In the genomic region with DNA sequence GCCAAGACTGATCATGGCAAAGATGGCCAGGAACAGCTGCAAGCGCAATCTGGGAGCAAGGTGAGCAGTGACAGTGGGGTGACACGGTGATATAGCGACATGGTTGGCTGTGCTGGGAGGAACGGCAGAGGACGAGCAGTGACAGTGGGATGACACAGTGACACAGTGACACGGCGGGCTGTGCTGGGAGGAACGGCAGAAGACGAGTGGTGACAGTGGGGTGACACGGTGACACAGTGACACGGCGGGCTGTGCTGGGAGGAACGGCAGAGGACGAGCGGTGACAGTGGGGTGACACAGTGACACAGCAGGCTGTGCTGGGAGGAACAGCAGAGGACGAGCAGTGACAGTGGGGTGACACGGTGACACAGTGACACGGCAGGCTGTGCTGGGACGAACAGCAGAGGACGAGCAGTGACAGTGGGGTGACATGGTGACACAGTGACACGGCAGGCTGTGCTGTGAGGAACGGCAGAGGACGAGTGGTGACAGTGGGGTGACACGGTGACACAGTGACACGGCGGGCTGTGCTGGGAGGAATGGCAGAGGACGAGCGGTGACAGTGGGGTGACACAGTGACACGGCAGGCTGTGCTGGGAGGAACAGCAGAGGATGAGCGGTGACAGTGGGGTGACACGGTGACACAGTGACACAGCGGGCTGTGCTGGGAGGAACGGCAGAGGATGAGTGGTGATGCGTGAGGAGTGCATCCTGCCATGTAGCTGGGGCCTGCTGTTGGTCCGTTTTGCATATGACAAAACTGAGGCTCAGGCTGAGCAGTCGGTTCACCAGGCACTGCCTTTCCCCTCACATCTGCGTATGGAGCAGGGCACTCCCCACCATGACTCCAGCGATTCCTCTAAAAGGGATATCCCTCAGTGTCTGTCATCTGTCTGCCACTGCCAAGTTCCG, we compare ENCODE assay signal across 15 cellular contexts. TPM values are rescaled to one million over a fixed set of nuclear protein-coding genes. Genes with fewer than 3 reads are reported as not detected.
DNase-seq lines count a peak whose midpoint lies in the region; ATAC-seq, FAIRE-seq and TF ChIP-seq lines count a peak whose summit lies in the region.
"Had no signal": no experiment of that assay in that cellular context is flagged by ENCODE, and none has a peak within 500 bp of the region (broad histone marks: within the 10 kb centered on the region; RNA-seq: fewer than 3 reads in every experiment).

No MANE protein-coding gene starts in this region.

- H3K36me3 Mint-ChIP-seq in WTC11 (peaks cover 9% of the 10 kb centered on the region), progenitor cell of endocrine pancreas (ENCODE audit: insufficient read depth) (peaks cover 6% of the 10 kb centered on the region)

- H2AFZ ChIP-seq in H1 (ENCODE audit: low read length) = no peak overlapping the region

- H3K27me3 Mint-ChIP-seq in WTC11 (ENCODE audit: low read depth) (no peaks in the 10 kb centered on the region; the same call in 1 of the 2 replicates), progenitor cell of endocrine pancreas (peaks cover 15% of the 10 kb centered on the region)

- H3K4me3 Mint-ChIP-seq in WTC11 (no peak overlapping the region), progenitor cell of endocrine pancreas (ENCODE audit: low read depth) (no peak overlapping the region)
- H3K4me3 Mint-ChIP-seq: mesothelial cell of epicardium had no signal

- H2AK5ac ChIP-seq in H1 (ENCODE audit: low read depth, low read length) = 0 out of 2 replicates have a peak overlapping the region, but pooled peaks have one; percentile 28

- TF ChIP-seq RAD21 in H1 (IDR thresholded peaks at IDR 0.05 in 1 of 2, conservative IDR thresholded peaks at IDR 0.05 in 1 of 2; ENCODE audit: low read depth in 2 of 2, low read length in 2 of 2) = no peak

- H4K8ac ChIP-seq in H1 (ENCODE audit: extremely low read depth, insufficient read depth, low read length) = no peak overlapping the region; the same call in 1 of the 2 replicates

- H3K79me2 ChIP-seq in H1 (ENCODE audit: control insufficient read depth in 1 of 2, insufficient read depth in 2 of 2, low read length in 2 of 2) = no peaks in the 10 kb centered on the region

- no peaks in the 10 kb centered on the region; the same call in 1 of the 2 replicates for H3K79me1 ChIP-seq in H1 (ENCODE audit: low read depth, low read length)

- no peak overlapping the region for H4K5ac ChIP-seq in H1 (ENCODE audit: insufficient read length, low read depth, low read length)

- H3K9ac ChIP-seq in H1 (replicated peaks in 1 of 4; ENCODE audit: extremely low read depth in 1 of 4, low read depth in 3 of 4, low read length in 3 of 4) = 0 out of 7 replicates have a peak overlapping the region, but pooled peaks of 1 of the 4 experiments have one; percentile 21

- CTCF ChIA-PET in WTC11 (lab: Charles Lee) (interaction anchor here (2.4 to 2.7 kb wide), 2 partner anchors 77 to 144 kb away, joined by 8 to 9 read pairs; no protein-coding TSS in a partner anchor), H1 (lab: Charles Lee; ENCODE audit: partially characterized antibody) (interaction anchor here (2.2 kb wide), 1 partner anchor 28 kb away, joined by 6 read pairs; no protein-coding TSS in a partner anchor)

- H3K27ac ChIP-seq in H1 (ENCODE audit: low read depth, low read length) = no peak overlapping the region
- H3K27ac ChIP-seq: brain microvascular endothelial cell, psoas muscle had no signal

- H3K9me3 ChIP-seq in H1 (ENCODE audit: insufficient read depth in 2 of 2, low read depth in 1 of 2, low read length in 1 of 2) = no peaks in the 10 kb centered on the region
- H3K9me3 ChIP-seq: psoas muscle had no signal

- no peak overlapping the region for H3K14ac ChIP-seq in H1 (ENCODE audit: insufficient read length)

- H2BK12ac ChIP-seq in H1 (ENCODE audit: low read depth, low read length) = peak overlapping the region; percentile 69; the same call in 1 of the 2 replicates

- H4K20me1 ChIP-seq in H1 (replicated peaks in 1 of 2; ENCODE audit: control insufficient read depth in 1 of 2, insufficient read depth in 2 of 2, low read length in 2 of 2) = no peaks in the 10 kb centered on the region

- H3K56ac ChIP-seq in H1 (replicated peaks; ENCODE audit: insufficient read length, low read depth, low read length) = no peak overlapping the region

- no peaks in the 10 kb centered on the region; a peak in 1 of 7 replicates for H3K4me1 ChIP-seq in H1 (replicated peaks in 1 of 4; ENCODE audit: control insufficient read depth in 3 of 4, insufficient read depth in 4 of 4, low read length in 3 of 4)
- H3K4me1 ChIP-seq: psoas muscle had no signal

- no peak overlapping the region for H2BK20ac ChIP-seq in H1 (ENCODE audit: low read length)

- H2BK120ac ChIP-seq in H1 (replicated peaks; ENCODE audit: low read depth, low read length) = no peak overlapping the region

- DNase-seq in GM12865 (ENCODE audit: low read depth) (peak; percentile 21), WTC11 (ENCODE audit: low spot score) (no peak), H1 (ENCODE audit: low read depth in 1 of 2, low spot score in 2 of 2) (no peak), progenitor cell of endocrine pancreas (ENCODE audit: low spot score, unreplicated experiment) (no peak)
- no peak for DNase-seq in stimulated activated CD4-positive, alpha-beta T cell treated with anti-CD3 and anti-CD28 coated beads, Interleukin-4, amount 100 ng/mL, for 4 hours
- DNase-seq: brain microvascular endothelial cell; effector CD4-positive, alpha-beta T cell; GOT3; MM.1S; psoas muscle; SHP77 treated with DMSO at 0.1 percent for 48 hours had no signal

- H3K36me3 ChIP-seq in H1 (ENCODE audit: control insufficient read depth in 2 of 4, insufficient read depth in 4 of 4, low read length in 3 of 4) = no peaks in the 10 kb centered on the region
- H3K36me3 ChIP-seq: brain microvascular endothelial cell had no signal

- no peak overlapping the region for H4K91ac ChIP-seq in H1 (replicated peaks; ENCODE audit: insufficient read length, low read length)

- H3K27ac Mint-ChIP-seq in WTC11 (0 out of 2 replicates have a peak overlapping the region, but pooled peaks have one; percentile 21), progenitor cell of endocrine pancreas (peak overlapping the region; percentile 56)
- H3K27ac Mint-ChIP-seq: mesothelial cell of epicardium had no signal

- no peak overlapping the region for H3K18ac ChIP-seq in H1 (ENCODE audit: extremely low read depth, low read length)

- peak overlapping the region; percentile 72 for H2BK5ac ChIP-seq in H1 (ENCODE audit: low read depth, low read length)

- TF ChIP-seq EP300 in H1 (IDR thresholded peaks at IDR 0.05; ENCODE audit: borderline replicate concordance in 1 of 2, low read depth in 2 of 2, low read length in 2 of 2) = no peak

- no peak for TF ChIP-seq POLR2A in H1 (IDR thresholded peaks at IDR 0.05; ENCODE audit: control extremely low read depth in 1 of 2, low read depth in 2 of 2, low read length in 2 of 2)

- H3K9me3 Mint-ChIP-seq in WTC11 (peaks cover 16% of the 10 kb centered on the region), progenitor cell of endocrine pancreas (ENCODE audit: low read depth) (peaks cover 12% of the 10 kb centered on the region)

- H3K4me1 Mint-ChIP-seq in WTC11 = peaks cover 12% of the 10 kb centered on the region
- H3K4me1 Mint-ChIP-seq in progenitor cell of endocrine pancreas (ENCODE audit: low read depth) = peaks cover 4% of the 10 kb centered on the region

- H3K4ac ChIP-seq in H1 (replicated peaks; ENCODE audit: insufficient read length, low read depth, low read length) = no peak overlapping the region

- ATAC-seq in WTC11 (no peak), HG02884 (IDR thresholded peaks at IDR 0.05; ENCODE audit: unreplicated experiment) (no peak), HG02763 (IDR thresholded peaks at IDR 0.05; ENCODE audit: unreplicated experiment) (no peak)

- H3K23me2 ChIP-seq in H1 (ENCODE audit: low read depth, low read length) = no peaks in the 10 kb centered on the region

- no peak overlapping the region for H3K4me2 ChIP-seq in H1 (ENCODE audit: insufficient read depth in 1 of 2, low read depth in 2 of 2, low read length in 2 of 2)

- H3K23ac ChIP-seq in H1 (ENCODE audit: insufficient read length) = no peak overlapping the region

- H3K27me3 ChIP-seq in H1 (replicated peaks in 1 of 4; ENCODE audit: control insufficient read depth in 3 of 4, extremely low read depth in 1 of 4, insufficient read depth in 3 of 4, low read length in 3 of 4) = no peaks in the 10 kb centered on the region
- H3K27me3 ChIP-seq: brain microvascular endothelial cell had no signal

- TF ChIP-seq CTCF in GM12865 (IDR thresholded peaks at IDR 0.05; ENCODE audit: insufficient read depth, low read depth, low read length, missing control alignments) = no peak
- no peak for TF ChIP-seq CTCF in WTC11 (IDR thresholded peaks at IDR 0.05)
- no peak for TF ChIP-seq CTCF in H1 (IDR thresholded peaks at IDR 0.05; ENCODE audit: control extremely low read depth in 1 of 3, insufficient read depth in 1 of 3, low read depth in 1 of 3, low read length in 3 of 3)
- TF ChIP-seq CTCF in progenitor cell of endocrine pancreas (IDR thresholded peaks at IDR 0.05; ENCODE audit: unreplicated experiment) = no peak

- POLR2A ChIA-PET in WTC11 (lab: Charles Lee) = no interaction called here
- POLR2A ChIA-PET in H1 (lab: Charles Lee; ENCODE audit: partially characterized antibody) = no interaction called here

- 85% methylated on average over 38 of the region's 39 CpGs; no CpG with 5 or more reads in 1 of the 2 experiments for WGBS in H1 (ENCODE audit: extremely low coverage in 1 of 2, insufficient coverage in 1 of 2, insufficient read length in 1 of 2, insufficient replicate concordance in 2 of 2, low coverage in 1 of 2, low lambda C conversion rate in 2 of 2, missing lambda C conversion rate in 1 of 2), 2 experiments

- no peak for FAIRE-seq in H1 (lab: Jason Lieb, UNC)
- FAIRE-seq: GM18507 had no signal

- H3K4me3 ChIP-seq in GM12865 (ENCODE audit: low read depth, low read length) = no peak overlapping the region
- H3K4me3 ChIP-seq in H1 (ENCODE audit: extremely low read depth in 1 of 4, insufficient read depth in 2 of 4, low read depth in 3 of 4, low read length in 4 of 4) = no peak overlapping the region
- H3K4me3 ChIP-seq: psoas muscle had no signal

- no peak overlapping the region; the same call in 1 of the 2 replicates for H2BK15ac ChIP-seq in H1 (ENCODE audit: low read length)

RNA-seq across cellular contexts. Expression of gene MXD4, which starts 36.0 kb away (rescaled TPM):
- total RNA-seq in WTC11 (2021) = 17.7 to 22.7 TPM (median 20.4 TPM) in 3 replicates
- 20.8 and 24.6 TPM in 2 replicates for total RNA-seq in H1 (2021; fragmentation: NEBNext Ultra II Directional; extraction: Animal tissue kit (Norgen Biotek cat#: 25700))
- polyA plus RNA-seq in H1 (2011; rRNA removed) = 18.0 and 24.1 TPM in 2 replicates
- polyA plus RNA-seq in H1 (2011; cell fraction: cytosol; rRNA removed) = 17.9 TPM
- 40.1 TPM for polyA plus RNA-seq in H1 (2011; cell fraction: nucleus; rRNA removed)
- polyA plus RNA-seq in H1 (2012, experiment 1 of 2) = 14.9 to 16.5 TPM (median 15.7 TPM) in 4 replicates
- polyA plus RNA-seq in H1 (2012, experiment 2 of 2) = 16.5 TPM
- polyA plus RNA-seq in H1 (2013, experiment 1 of 2) = 13.4 TPM
- 14.2 TPM for polyA plus RNA-seq in H1 (2013, experiment 2 of 2)
- polyA minus RNA-seq in H1 (2011; rRNA and poly(A)+ RNA removed) = 12.7 and 13.1 TPM in 2 replicates
- 13.5 TPM for polyA minus RNA-seq in H1 (2011; cell fraction: cytosol; rRNA and poly(A)+ RNA removed)
- polyA minus RNA-seq in H1 (2011; cell fraction: nucleus; rRNA and poly(A)+ RNA removed) = 15.7 TPM
- 103 and 121 TPM in 2 replicates for total RNA-seq in progenitor cell of endocrine pancreas

RNA-seq across cellular contexts. Expression of gene HAUS3, which starts 55.9 kb away (rescaled TPM):
- 11.9 to 14.7 TPM (median 12.4 TPM) in 3 replicates for total RNA-seq in WTC11 (2021)
- total RNA-seq in H1 (2021; fragmentation: NEBNext Ultra II Directional; extraction: Animal tissue kit (Norgen Biotek cat#: 25700)) = 14.6 and 14.8 TPM in 2 replicates
- 3.2 and 5.1 TPM in 2 replicates for polyA plus RNA-seq in H1 (2011; rRNA removed)
- 6.5 TPM for polyA plus RNA-seq in H1 (2011; cell fraction: cytosol; rRNA removed)
- polyA plus RNA-seq in H1 (2011; cell fraction: nucleus; rRNA removed) = 3.7 TPM
- polyA plus RNA-seq in H1 (2012, experiment 1 of 2) = 4.4 to 10.4 TPM (median 5.5 TPM) in 4 replicates
- polyA plus RNA-seq in H1 (2012, experiment 2 of 2) = 1.2 TPM
- polyA plus RNA-seq in H1 (2013, experiment 1 of 2) = 10.3 TPM
- polyA plus RNA-seq in H1 (2013, experiment 2 of 2) = 10.4 TPM
- polyA minus RNA-seq in H1 (2011; rRNA and poly(A)+ RNA removed) = 1.6 and 2.3 TPM in 2 replicates
- polyA minus RNA-seq in H1 (2011; cell fraction: cytosol; rRNA and poly(A)+ RNA removed) = 4.0 TPM
- polyA minus RNA-seq in H1 (2011; cell fraction: nucleus; rRNA and poly(A)+ RNA removed) = 5.1 TPM
- total RNA-seq in progenitor cell of endocrine pancreas = 18.1 and 18.3 TPM in 2 replicates

RNA-seq across cellular contexts. Expression of gene POLN, which starts 55.9 kb away (rescaled TPM):
- 2.5 to 3.5 TPM (median 2.8 TPM) in 3 replicates for total RNA-seq in WTC11 (2021)
- total RNA-seq in H1 (2021; fragmentation: NEBNext Ultra II Directional; extraction: Animal tissue kit (Norgen Biotek cat#: 25700)) = 1.5 and 4.2 TPM in 2 replicates
- 0.82 and 0.98 TPM in 2 replicates for polyA plus RNA-seq in H1 (2011; rRNA removed)
- polyA plus RNA-seq in H1 (2011; cell fraction: cytosol; rRNA removed) = 1.3 TPM
- polyA plus RNA-seq in H1 (2011; cell fraction: nucleus; rRNA removed) = 1.5 TPM
- polyA plus RNA-seq in H1 (2012, experiment 1 of 2) = 0.94 to 1.2 TPM (median 1.1 TPM) in 4 replicates
- 0.05 TPM for polyA plus RNA-seq in H1 (2012, experiment 2 of 2)
- polyA plus RNA-seq in H1 (2013, experiment 1 of 2) = 1.8 TPM
- polyA plus RNA-seq in H1 (2013, experiment 2 of 2) = 2.3 TPM
- 1.3 and 2.1 TPM in 2 replicates for polyA minus RNA-seq in H1 (2011; rRNA and poly(A)+ RNA removed)
- polyA minus RNA-seq in H1 (2011; cell fraction: cytosol; rRNA and poly(A)+ RNA removed) = not detected
- polyA minus RNA-seq in H1 (2011; cell fraction: nucleus; rRNA and poly(A)+ RNA removed) = 4.2 TPM
- 5.0 and 5.9 TPM in 2 replicates for total RNA-seq in progenitor cell of endocrine pancreas
